Comparison of ENCODE assay signal across 16 cellular contexts in the genomic region with DNA sequence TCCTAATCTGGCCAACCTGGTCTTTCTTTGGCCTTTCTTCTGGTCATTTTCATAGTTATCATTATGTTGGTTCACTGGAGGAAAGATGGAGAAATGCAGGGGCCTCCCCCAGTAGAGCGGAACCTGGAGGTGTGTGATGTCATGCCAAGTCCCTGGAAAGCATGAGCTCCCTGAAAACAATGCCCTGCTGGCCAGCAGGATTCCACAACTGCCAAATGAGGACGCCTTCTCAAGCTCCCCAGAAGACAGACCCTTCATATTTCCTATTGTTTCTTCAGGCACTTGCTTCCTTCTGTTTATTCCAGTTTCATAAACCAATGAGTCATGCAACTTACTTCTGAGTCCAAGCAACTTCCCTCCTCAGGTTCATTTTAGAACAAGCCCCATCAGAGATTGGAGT.
DNase-seq lines count a peak whose midpoint lies in the region; ATAC-seq, FAIRE-seq and TF ChIP-seq lines count a peak whose summit lies in the region.
"Had no signal": no experiment of that assay in that cellular context is flagged by ENCODE, and none has a peak within 500 bp of the region (broad histone marks: within the 10 kb centered on the region; RNA-seq: fewer than 3 reads in every experiment).

No MANE protein-coding gene starts in this region.

- H3K9me1 ChIP-seq in endothelial cell of umbilical vein (replicated peaks; ENCODE audit: control insufficient read depth, extremely low read depth, insufficient read depth, low read length) = no peaks in the 10 kb centered on the region

- POLR2A ChIA-PET in endothelial cell of umbilical vein (lab: Charles Lee) = no interaction called here
- POLR2A ChIA-PET in T-cell (lab: Charles Lee) = no interaction called here

- TF ChIP-seq CTCF in RWPE2 (IDR thresholded peaks at IDR 0.05; ENCODE audit: poor library complexity, severe bottlenecking) = no peak
- no peak for TF ChIP-seq CTCF in endothelial cell of umbilical vein (IDR thresholded peaks at IDR 0.05; ENCODE audit: extremely low read depth in 1 of 2, insufficient read depth in 1 of 2, low read depth in 1 of 2, low read length in 2 of 2)
- TF ChIP-seq CTCF in neural progenitor cell (IDR thresholded peaks at IDR 0.05) = no peak
- no peak for TF ChIP-seq CTCF in thyroid gland (IDR thresholded peaks at IDR 0.05)

- H3K4me1 ChIP-seq in RWPE2 (ENCODE audit: insufficient read depth, poor library complexity, severe bottlenecking) (peaks cover 43% of the 10 kb centered on the region), endothelial cell of umbilical vein (ENCODE audit: control insufficient read depth, extremely low read depth, insufficient read depth, low read length) (peaks cover 22% of the 10 kb centered on the region), neural progenitor cell (peaks cover 12% of the 10 kb centered on the region), thyroid gland (peaks cover 0 to 6% of the 10 kb centered on the region in 2 donors)

- TF ChIP-seq POLR2A in endothelial cell of umbilical vein (IDR thresholded peaks at IDR 0.05; ENCODE audit: low read depth, low read length) (no peak), thyroid gland (IDR thresholded peaks at IDR 0.05) (no peak)

- WGBS in thyroid gland, 2 donors = 58 to 70% methylated on average over 2 of the region's 2 CpGs

- no peaks in the 10 kb centered on the region for H3K27me3 ChIP-seq in RWPE2 (ENCODE audit: insufficient read depth, poor library complexity, severe bottlenecking)
- H3K27me3 ChIP-seq in endothelial cell of umbilical vein (ENCODE audit: control insufficient read depth in 2 of 2, insufficient read depth in 2 of 2, low read length in 2 of 2) = peaks cover 0 to 6% of the 10 kb centered on the region in 2 experiments
- no peaks in the 10 kb centered on the region for H3K27me3 ChIP-seq in neural progenitor cell
- no peaks in the 10 kb centered on the region for H3K27me3 ChIP-seq in thyroid gland

- no peaks in the 10 kb centered on the region for H3K4me1 Mint-ChIP-seq in neural progenitor cell
- H3K4me1 Mint-ChIP-seq in T-cell = peaks cover 9 to 25% (median 21%) of the 10 kb centered on the region in 3 donors

- no peaks in the 10 kb centered on the region for H3K9me3 Mint-ChIP-seq in neural progenitor cell
- no peaks in the 10 kb centered on the region for H3K9me3 Mint-ChIP-seq in T-cell

- H3K9ac ChIP-seq in endothelial cell of umbilical vein (replicated peaks; ENCODE audit: extremely low read depth, insufficient read depth, low read length) = no peak overlapping the region
- H3K9ac ChIP-seq in neural progenitor cell = no peak overlapping the region
- H3K9ac ChIP-seq: KMS-11 had no signal

- H3K27me3 Mint-ChIP-seq in neural progenitor cell (ENCODE audit: insufficient read depth, low read depth) = peaks cover 4% of the 10 kb centered on the region
- no peaks in the 10 kb centered on the region for H3K27me3 Mint-ChIP-seq in T-cell

- H3K79me2 ChIP-seq in endothelial cell of umbilical vein (ENCODE audit: control insufficient read depth, insufficient read depth, low read length) = no peaks in the 10 kb centered on the region
- no peaks in the 10 kb centered on the region for H3K79me2 ChIP-seq in neural progenitor cell (ENCODE audit: low read depth)

- H3K9me3 ChIP-seq in RWPE2 (ENCODE audit: severe bottlenecking) (no peaks in the 10 kb centered on the region), endothelial cell of umbilical vein (replicated peaks; ENCODE audit: control insufficient read depth, insufficient read depth, low read length) (no peaks in the 10 kb centered on the region), neural progenitor cell (ENCODE audit: low read depth) (no peaks in the 10 kb centered on the region), thyroid gland (no peaks in the 10 kb centered on the region)
- H3K9me3 ChIP-seq: Caco-2 had no signal

- DNase-seq in HT1080 (ENCODE audit: low read depth) (peak; percentile 30), RWPE2 (ENCODE audit: low spot score) (no peak), endothelial cell of umbilical vein (ENCODE audit: low read depth, low spot score) (peak; percentile 60), neural progenitor cell (ENCODE audit: low spot score) (no peak), T-cell (no peak), thyroid gland (no peak), cortex of kidney (lab: John Stamatoyannopoulos, UW) (no peak)
- DNase-seq: ACHN, AML-193, Caco-2, EL, H7, NCI-H1930, NCI-H446 treated with DMSO at 0.1 percent for 48 hours, NCI-H748 treated with DMSO at 0.1 percent for 48 hours had no signal

- no TSS peak for BruUV-seq in endothelial cell of umbilical vein (replicated peaks; lab: Mats Ljungman, UMichigan)

- ATAC-seq in RWPE2 (ENCODE audit: low read depth) (no peak), T-cell (replicated peaks in 1 of 4) (no peak)

- H3K27ac Mint-ChIP-seq in neural progenitor cell (no peak overlapping the region), T-cell (no peak overlapping the region)

- no peak overlapping the region for H2AFZ ChIP-seq in endothelial cell of umbilical vein (ENCODE audit: low read depth, low read length)
- no peak overlapping the region for H2AFZ ChIP-seq in neural progenitor cell (replicated peaks)

- no peaks in the 10 kb centered on the region for H3K36me3 ChIP-seq in RWPE2 (ENCODE audit: low read depth)
- H3K36me3 ChIP-seq in endothelial cell of umbilical vein (ENCODE audit: control insufficient read depth in 2 of 2, extremely low read depth in 1 of 2, insufficient read depth in 2 of 2, low read length in 2 of 2) = no peaks in the 10 kb centered on the region
- H3K36me3 ChIP-seq in neural progenitor cell = no peaks in the 10 kb centered on the region
- H3K36me3 ChIP-seq in thyroid gland = no peaks in the 10 kb centered on the region

- no peak overlapping the region for H3K4me3 Mint-ChIP-seq in neural progenitor cell
- H3K4me3 Mint-ChIP-seq in T-cell = no peak overlapping the region

- CTCF ChIA-PET in endothelial cell of umbilical vein (lab: Charles Lee) = interaction anchor here (0.9 to 1.5 kb wide), 3 partner anchors 9 to 14 kb away, joined by 3 to 5 read pairs (median 4); no protein-coding TSS in a partner anchor
- CTCF ChIA-PET in T-cell (lab: Charles Lee) = interaction anchor here in 1 of 2 donors (1.1 kb wide), 1 partner anchor 50 kb away, joined by 3 read pairs; no protein-coding TSS in a partner anchor

- dilution Hi-C loops in endothelial cell of umbilical vein (cut with MboI; ENCODE audit: extremely low pct_ligation_motif_present, low sequenced_read_pairs) = no loop called here

- H3K27ac ChIP-seq in RWPE2 (ENCODE audit: poor library complexity, severe bottlenecking) (peak overlapping the region; percentile 94), endothelial cell of umbilical vein (ENCODE audit: insufficient read depth, low read depth, low read length) (no peak overlapping the region), neural progenitor cell (no peak overlapping the region), thyroid gland (no peak overlapping the region)
- H3K27ac ChIP-seq: KMS-11 had no signal

- no peak overlapping the region for H3K4me2 ChIP-seq in endothelial cell of umbilical vein (ENCODE audit: insufficient read depth, low read length)
- peak overlapping the region; percentile 1 for H3K4me2 ChIP-seq in neural progenitor cell
- H3K4me2 ChIP-seq: KMS-11 had no signal

- H4K20me1 ChIP-seq in endothelial cell of umbilical vein (replicated peaks; ENCODE audit: control insufficient read depth, extremely low read depth, insufficient read depth, low read length) (no peaks in the 10 kb centered on the region), neural progenitor cell (ENCODE audit: low read depth) (no peaks in the 10 kb centered on the region)

- H3K4me3 ChIP-seq in RWPE2 (ENCODE audit: severe bottlenecking) = no peak overlapping the region
- no peak overlapping the region for H3K4me3 ChIP-seq in endothelial cell of umbilical vein (replicated peaks in 1 of 3; ENCODE audit: insufficient read depth in 1 of 3, low read depth in 1 of 3, low read length in 3 of 3)
- no peak overlapping the region for H3K4me3 ChIP-seq in neural progenitor cell
- H3K4me3 ChIP-seq in thyroid gland (replicated peaks in 1 of 3) = no peak overlapping the region

- intact Hi-C loops in endothelial cell of umbilical vein (cut with micrococcal nuclease) (no loop called here), thyroid gland (cut with DNase I) (no loop called here)

- H3K36me3 Mint-ChIP-seq in neural progenitor cell = no peaks in the 10 kb centered on the region
- no peaks in the 10 kb centered on the region for H3K36me3 Mint-ChIP-seq in T-cell

- no peaks in the 10 kb centered on the region for H3F3A ChIP-seq in neural progenitor cell (ENCODE audit: low read depth)

- FAIRE-seq in endothelial cell of umbilical vein (lab: Jason Lieb, UNC) = peak; percentile 81

TF ChIP-seq in endothelial cell of umbilical vein, 7 proteins besides CTCF, POLR2A, EP300 and RAD21:
- TF ChIP-seq POLR2AphosphoS5 (IDR thresholded peaks at IDR 0.05; ENCODE audit: insufficient read depth, low read depth, low read length) (no peak), MYC (IDR thresholded peaks at IDR 0.05; ENCODE audit: low read depth, low read length) (no peak), GATA2 (IDR thresholded peaks at IDR 0.05; ENCODE audit: insufficient read depth, insufficient read length, low read depth, low read length) (no peak), FOS (IDR thresholded peaks at IDR 0.05; ENCODE audit: borderline replicate concordance, insufficient read depth, low read length) (peak; percentile 49), EZH2 (IDR thresholded peaks at IDR 0.05; ENCODE audit: borderline replicate concordance, low read depth, low read length, severe bottlenecking) (no peak), JUN (IDR thresholded peaks at IDR 0.05; ENCODE audit: borderline replicate concordance, insufficient read depth, insufficient read length, low read depth) (peak; percentile 43)
- TF ChIP-seq, protein P1, sequence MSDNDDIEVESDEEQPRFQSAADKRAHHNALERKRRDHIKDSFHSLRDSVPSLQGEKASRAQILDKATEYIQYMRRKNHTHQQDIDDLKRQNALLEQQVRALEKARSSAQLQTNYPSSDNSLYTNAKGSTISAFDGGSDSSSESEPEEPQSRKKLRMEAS (IDR thresholded peaks at IDR 0.05; ENCODE audit: insufficient read depth, insufficient read length) = no peak
TF ChIP-seq in endothelial cell of umbilical vein: peak in this region for 2.

Comparison
In these comparisons a context has a peak if more than half of its experiments do, and no peak if none do; other contexts are left out.
1. DNase-seq: peak in HT1080 (single experiment) and endothelial cell of umbilical vein (single experiment); none in RWPE2 (single experiment), neural progenitor cell (single experiment), T-cell (0 of 34), thyroid gland (0 of 2) and cortex of kidney (single experiment).